In genomic region chr1:178513278-178513983, GRCh38 we compare ENCODE assay signal across 12 cellular contexts. TPM values are rescaled to one million over a fixed set of nuclear protein-coding genes. Genes with fewer than 3 reads are reported as not detected.
DNase-seq lines count a peak whose midpoint lies in the region; ATAC-seq, FAIRE-seq and TF ChIP-seq lines count a peak whose summit lies in the region.
"Had no signal": no experiment of that assay in that cellular context is flagged by ENCODE, and none has a peak within 500 bp of the region (broad histone marks: within the 10 kb centered on the region; RNA-seq: fewer than 3 reads in every experiment).

No MANE protein-coding gene starts in this region.

- no peaks in the 10 kb centered on the region for H4K20me1 ChIP-seq in astrocyte (ENCODE audit: insufficient read depth, low read length)

- intact Hi-C loops in heart right ventricle (cut with DNase I) (no loop called here), stomach (cut with DNase I; ENCODE audit: low total_unique reads) (no loop called here)

- H3K4me1 ChIP-seq in astrocyte (ENCODE audit: insufficient read depth, low read length) (no peaks in the 10 kb centered on the region), heart right ventricle (peaks cover 0 to 25% (median 9%) of the 10 kb centered on the region in 9 donors), stomach (peaks cover 0 to 9% (median 3%) of the 10 kb centered on the region in 4 donors)

- 26 to 36% methylated on average over 14 of the region's 14 CpGs for WGBS in heart right ventricle, 2 donors
- 29 to 43% (median 34%) methylated on average over 14 of the region's 14 CpGs for WGBS in stomach, 5 donors

- peak; percentile 5 for TF ChIP-seq CTCF in astrocyte (IDR thresholded peaks at IDR 0.05; ENCODE audit: insufficient read depth, low read depth, low read length)
- peak in 3 of 9 donors; percentile 10 to 16 (median 10) for TF ChIP-seq CTCF in heart right ventricle (IDR thresholded peaks at IDR 0.05)
- TF ChIP-seq CTCF in stomach (IDR thresholded peaks at IDR 0.05) = no peak

- H3K4me3 ChIP-seq in astrocyte (ENCODE audit: insufficient read depth, low read depth, low read length) (no peak overlapping the region), heart right ventricle (no peak overlapping the region), stomach (no peak overlapping the region)

- H3K9ac ChIP-seq in astrocyte (ENCODE audit: low read length) = no peak overlapping the region

- DNase-seq in DMS53 (lab: John Stamatoyannopoulos, UW) (peak; percentile 12), DMS53 treated with DMSO at 0.1 percent for 48 hours (lab: John Stamatoyannopoulos, UW; ENCODE audit: unreplicated experiment) (no peak), astrocyte (ENCODE audit: low read depth) (no peak), heart right ventricle (peak; percentile 41 to 56), stomach (peak; percentile 53), HuH-7 (ENCODE audit: low spot score) (no peak)
- DNase-seq in T-helper 2 cell treated with Interferon-gamma antibody and Interleukin-4, amounts not matched to agents 5 μg/mL and 100 μg/mL, for 36 hours (ENCODE audit: low spot score) = no peak
- DNase-seq: islet precursor cell; stimulated activated naive CD4-positive, alpha-beta T cell treated with Interleukin-2 at 50 U/mL for 16 hours had no signal

- H3K27me3 ChIP-seq in astrocyte (ENCODE audit: insufficient read depth, low read length) (no peaks in the 10 kb centered on the region), heart right ventricle (no peaks in the 10 kb centered on the region), stomach (no peaks in the 10 kb centered on the region)

- no peak overlapping the region for H2AFZ ChIP-seq in astrocyte (ENCODE audit: low read depth, low read length)

- H3K27ac Mint-ChIP-seq in astrocyte (ENCODE audit: unreplicated experiment) = no peak overlapping the region
- H3K27ac Mint-ChIP-seq in T-helper 2 cell treated with Interferon-gamma antibody and Interleukin-4, amounts not matched to agents 5 μg/mL and 100 μg/mL, for 36 hours = no peak overlapping the region

- no peaks in the 10 kb centered on the region for H3K9me3 Mint-ChIP-seq in astrocyte (ENCODE audit: unreplicated experiment)
- no peaks in the 10 kb centered on the region for H3K9me3 Mint-ChIP-seq in T-helper 2 cell treated with Interferon-gamma antibody and Interleukin-4, amounts not matched to agents 5 μg/mL and 100 μg/mL, for 36 hours

- no peak for FAIRE-seq in astrocyte (lab: Jason Lieb, UNC)
- FAIRE-seq: TTC549 had no signal

- H3K36me3 ChIP-seq in astrocyte (ENCODE audit: insufficient read depth, low read length) (no peaks in the 10 kb centered on the region), heart right ventricle (no peaks in the 10 kb centered on the region), stomach (no peaks in the 10 kb centered on the region)

- no peaks in the 10 kb centered on the region for H3K79me2 ChIP-seq in astrocyte (ENCODE audit: insufficient read depth, low read length)

- H3K27ac ChIP-seq in astrocyte (ENCODE audit: low read depth, low read length) (no peak overlapping the region), heart right ventricle (peak overlapping the region in 4 of 10 donors; percentile 1 to 37 (median 22)), stomach (no peak overlapping the region)

- no peak for TF ChIP-seq POLR2A in stomach (IDR thresholded peaks at IDR 0.05)

- ATAC-seq in heart right ventricle = peak in 6 of 8 donors; percentile 36 to 68 (median 60)
- ATAC-seq in GM21737 (IDR thresholded peaks at IDR 0.05; ENCODE audit: unreplicated experiment) = no peak

- no peak overlapping the region for H3K4me2 ChIP-seq in astrocyte (ENCODE audit: low read length)

- peaks cover 5% of the 10 kb centered on the region for H3K27me3 Mint-ChIP-seq in astrocyte (ENCODE audit: low read depth, unreplicated experiment)
- H3K27me3 Mint-ChIP-seq in T-helper 2 cell treated with Interferon-gamma antibody and Interleukin-4, amounts not matched to agents 5 μg/mL and 100 μg/mL, for 36 hours (ENCODE audit: low read depth) = no peaks in the 10 kb centered on the region

- peaks cover 12% of the 10 kb centered on the region for H3K4me1 Mint-ChIP-seq in astrocyte (ENCODE audit: low read depth, unreplicated experiment)
- no peaks in the 10 kb centered on the region for H3K4me1 Mint-ChIP-seq in T-helper 2 cell treated with Interferon-gamma antibody and Interleukin-4, amounts not matched to agents 5 μg/mL and 100 μg/mL, for 36 hours (ENCODE audit: low read depth)

- H3K36me3 Mint-ChIP-seq in astrocyte (ENCODE audit: low read depth, unreplicated experiment) = no peaks in the 10 kb centered on the region
- no peaks in the 10 kb centered on the region for H3K36me3 Mint-ChIP-seq in T-helper 2 cell treated with Interferon-gamma antibody and Interleukin-4, amounts not matched to agents 5 μg/mL and 100 μg/mL, for 36 hours (ENCODE audit: low read depth)

- H3K9me3 ChIP-seq in astrocyte (ENCODE audit: insufficient read depth, low read depth, low read length) (no peaks in the 10 kb centered on the region), heart right ventricle (no peaks in the 10 kb centered on the region), stomach (no peaks in the 10 kb centered on the region)

- no peak for TF ChIP-seq EP300 in stomach (IDR thresholded peaks at IDR 0.05)

- H3K4me3 Mint-ChIP-seq in astrocyte (ENCODE audit: unreplicated experiment) = no peak overlapping the region
- H3K4me3 Mint-ChIP-seq in T-helper 2 cell treated with Interferon-gamma antibody and Interleukin-4, amounts not matched to agents 5 μg/mL and 100 μg/mL, for 36 hours = no peak overlapping the region

RNA-seq across cellular contexts. Expression of gene TEX35, which starts 0.5 kb away (rescaled TPM):
- total RNA-seq in astrocyte (not detected in 2 replicates), heart right ventricle (under 1 TPM in 2 of 10 donors, not detected in 8; 0.09 to 0.56 TPM), stomach (not detected)
- polyA plus RNA-seq in heart right ventricle (under 1 TPM in 1 of 2 donors, not detected in 1; 0.03 TPM), stomach (under 1 TPM in 1 of 3 donors, not detected in 2; 0.76 TPM)
- total RNA-seq: A172 had no signal

RNA-seq across cellular contexts. Expression of gene CLEC20A, which starts 16.7 kb away (rescaled TPM):
- total RNA-seq in astrocyte = not detected in 2 replicates
- total RNA-seq in heart right ventricle = not detected
- polyA plus RNA-seq in heart right ventricle = not detected
- not detected for total RNA-seq in stomach
- polyA plus RNA-seq in stomach = under 1 TPM in 1 of 3 donors, not detected in 2; 0.31 TPM
- total RNA-seq: A172 had no signal

Comparison
In these comparisons a context has a peak if more than half of its experiments do, and no peak if none do; other contexts are left out.
1. DNase-seq: peak in DMS53 (single experiment), heart right ventricle (2 of 2) and stomach (single experiment); none in DMS53 treated with DMSO at 0.1 percent for 48 hours (single experiment), astrocyte (single experiment), HuH-7 (single experiment) and T-helper 2 cell treated with Interferon-gamma antibody and Interleukin-4, amounts not matched to agents 5 μg/mL and 100 μg/mL, for 36 hours (single experiment).